In the genomic region with DNA sequence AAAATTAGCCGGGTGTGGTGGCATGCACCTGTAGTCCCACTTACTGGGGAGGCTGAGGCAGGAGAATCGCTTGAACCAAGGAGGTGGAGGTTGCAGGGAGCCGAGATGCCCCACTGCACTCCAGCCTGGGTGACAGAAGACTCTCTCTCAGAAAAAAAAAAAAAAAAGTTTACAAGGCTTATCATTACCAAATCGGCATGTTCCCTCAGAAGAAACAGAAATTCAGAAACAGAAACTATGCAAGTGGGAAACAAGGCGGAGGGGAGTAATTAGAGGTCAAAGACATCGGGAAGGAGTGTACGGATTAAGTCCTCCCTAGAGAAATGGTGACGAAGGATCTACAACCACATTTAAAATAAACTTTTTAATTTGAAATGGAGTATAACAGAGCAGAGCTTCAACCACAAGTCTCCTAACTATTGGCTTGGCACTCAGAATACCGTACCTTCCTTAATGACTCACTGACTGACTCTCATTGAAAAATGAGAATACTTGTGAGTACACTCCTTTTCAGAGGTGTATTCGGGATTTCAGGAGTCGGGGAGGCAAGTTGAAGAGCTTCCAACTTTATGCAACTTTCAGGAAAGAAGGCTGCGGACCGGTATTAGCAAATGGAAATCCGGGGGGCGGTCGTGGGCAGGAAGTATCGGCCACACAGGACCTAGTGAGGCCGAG, we compare ENCODE assay signal across 8 cellular contexts. TPM values are rescaled to one million over a fixed set of nuclear protein-coding genes. Genes with fewer than 3 reads are reported as not detected.
A peak's percentile ranks its signal among the peaks of the same experiment; 100 is the strongest.
DNase-seq lines count a peak whose midpoint lies in the region; ATAC-seq and TF ChIP-seq lines count a peak whose summit lies in the region.

No MANE protein-coding gene starts in this region.

- no peak for TF ChIP-seq RAD21 in SK-N-SH (IDR thresholded peaks at IDR 0.05; ENCODE audit: low read length)

- H3K4me3 Mint-ChIP-seq in endothelial cell (ENCODE audit: unreplicated experiment): peak overlapping the region; percentile 96

- no peak for TF ChIP-seq EP300 in SK-N-SH (IDR thresholded peaks at IDR 0.05; ENCODE audit: borderline replicate concordance in 1 of 2, low read depth in 1 of 2, low read length in 1 of 2)

- peak overlapping the region; percentile 69 for H3K4me2 ChIP-seq in DOHH2 (ENCODE audit: low read length)
- H3K4me2 ChIP-seq in SK-N-SH: peak overlapping the region; percentile 93

- peaks cover 12% of the 10 kb centered on the region for H3K4me1 Mint-ChIP-seq in endothelial cell (ENCODE audit: unreplicated experiment)

- H3K27ac Mint-ChIP-seq in endothelial cell (ENCODE audit: unreplicated experiment): peak overlapping the region; percentile 90

- H2AFZ ChIP-seq in SK-N-SH (ENCODE audit: low read depth): peak overlapping the region; percentile 90

- H3K9me3 ChIP-seq in DOHH2 (ENCODE audit: control insufficient read depth, insufficient read depth, low read length) (no peaks in the 10 kb centered on the region), SK-N-SH (no peaks in the 10 kb centered on the region)

- peaks cover 10% of the 10 kb centered on the region for H3K4me1 ChIP-seq in DOHH2 (ENCODE audit: control insufficient read depth, low read length)
- peaks cover 0 to 2% of the 10 kb centered on the region in 2 experiments; a peak in 1 of 4 replicates for H3K4me1 ChIP-seq in SK-N-SH (ENCODE audit: control insufficient read depth in 1 of 2, insufficient read depth in 2 of 2, low read depth in 1 of 2, low read length in 1 of 2)

- H3K27ac ChIP-seq in DOHH2 (ENCODE audit: low read depth, low read length): peak overlapping the region; percentile 67
- peak overlapping the region; percentile 77 to 92 for H3K27ac ChIP-seq in SK-N-SH (ENCODE audit: low read depth in 2 of 2, low read length in 1 of 2)

- no peaks in the 10 kb centered on the region for H3K9me3 Mint-ChIP-seq in endothelial cell (ENCODE audit: unreplicated experiment)

- no peaks in the 10 kb centered on the region for H3K27me3 Mint-ChIP-seq in endothelial cell (ENCODE audit: unreplicated experiment)

- ATAC-seq in GM19463 (IDR thresholded peaks at IDR 0.05; ENCODE audit: unreplicated experiment): no peak

- H3K36me3 ChIP-seq in DOHH2 (ENCODE audit: control insufficient read depth, low read length) (peaks cover 18% of the 10 kb centered on the region), SK-N-SH (replicated peaks in 1 of 2; ENCODE audit: control insufficient read depth in 1 of 2, insufficient read depth in 2 of 2, low read length in 1 of 2) (no peaks in the 10 kb centered on the region)

- POLR2A ChIA-PET in SK-N-SH (lab: Yijun Ruan, JAX): no interaction called here

- H3K9me2 ChIP-seq in DOHH2 (replicated peaks; ENCODE audit: control insufficient read depth, low read length): no peaks in the 10 kb centered on the region
- no peaks in the 10 kb centered on the region for H3K9me2 ChIP-seq in SK-N-SH

- WGBS in SK-N-SH (ENCODE audit: low lambda C conversion rate): 21% methylated on average over 17 of the region's 18 CpGs

- H3K36me3 Mint-ChIP-seq in endothelial cell (ENCODE audit: low read depth, unreplicated experiment): peaks cover 4% of the 10 kb centered on the region

- H3F3A ChIP-seq in DOHH2 (ENCODE audit: control insufficient read depth, insufficient read depth): peaks cover 3% of the 10 kb centered on the region; the same call in 1 of the 2 replicates
- peaks cover 17% of the 10 kb centered on the region for H3F3A ChIP-seq in SK-N-SH (replicated peaks; ENCODE audit: insufficient read depth)

- H3K9ac ChIP-seq in SK-N-SH: peak overlapping the region; percentile 96

- CTCF ChIA-PET in SK-N-SH (lab: Yijun Ruan, JAX): no interaction called here

- peaks cover 10% of the 10 kb centered on the region for H3K79me2 ChIP-seq in DOHH2 (ENCODE audit: control insufficient read depth, low read length)
- H3K79me2 ChIP-seq in SK-N-SH (ENCODE audit: insufficient read depth): peaks cover 4% of the 10 kb centered on the region; the same call in 1 of the 2 replicates

- no peaks in the 10 kb centered on the region for H4K20me1 ChIP-seq in DOHH2 (ENCODE audit: control insufficient read depth, insufficient read depth, low read depth, low read length)
- H4K20me1 ChIP-seq in SK-N-SH (ENCODE audit: insufficient read depth): no peaks in the 10 kb centered on the region

- no peaks in the 10 kb centered on the region for H3K27me3 ChIP-seq in DOHH2 (ENCODE audit: control insufficient read depth, low read length)
- H3K27me3 ChIP-seq in SK-N-SH (ENCODE audit: insufficient read depth): no peaks in the 10 kb centered on the region

- TF ChIP-seq CTCF in DOHH2 (IDR thresholded peaks at IDR 0.05; ENCODE audit: low read depth, low read length, poor library complexity, severe bottlenecking): peak; percentile 17
- no peak for TF ChIP-seq CTCF in SK-N-SH (IDR thresholded peaks at IDR 0.05)
- TF ChIP-seq CTCF in endothelial cell (IDR thresholded peaks at IDR 0.05; ENCODE audit: unreplicated experiment): no peak

- DNase-seq in HCEC 1CT: peak; percentile 63
- no peak for DNase-seq in SK-N-SH
- no peak for DNase-seq in endothelial cell (ENCODE audit: low spot score)
- peak; percentile 46 for DNase-seq in myocyte (ENCODE audit: low read depth)
- no peak for DNase-seq in NCI-H82 treated with DMSO at 0.1 percent for 48 hours (lab: John Stamatoyannopoulos, UW; ENCODE audit: unreplicated experiment)
- no peak for DNase-seq in NCI-H1436 treated with DMSO at 0.1 percent for 48 hours (lab: John Stamatoyannopoulos, UW)

- peak overlapping the region; percentile 100 for H3K4me3 ChIP-seq in DOHH2 (ENCODE audit: low read length)
- H3K4me3 ChIP-seq in SK-N-SH (ENCODE audit: low read depth in 2 of 2, low read length in 1 of 2): peak overlapping the region; percentile 69 to 93

TF ChIP-seq in SK-N-SH, 30 proteins besides CTCF, POLR2A, EP300 and RAD21:
- TF ChIP-seq, protein P1, sequence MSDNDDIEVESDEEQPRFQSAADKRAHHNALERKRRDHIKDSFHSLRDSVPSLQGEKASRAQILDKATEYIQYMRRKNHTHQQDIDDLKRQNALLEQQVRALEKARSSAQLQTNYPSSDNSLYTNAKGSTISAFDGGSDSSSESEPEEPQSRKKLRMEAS (IDR thresholded peaks at IDR 0.05; ENCODE audit: low read depth): 0 out of 2 replicates have a peak, but pooled peaks have one; percentile 8
- TF ChIP-seq FOXJ3 (CRISPR knock-in tag; IDR thresholded peaks at IDR 0.05): no peak
- peak; percentile 4; the same call in 1 of the 2 replicates for TF ChIP-seq NFIC (IDR thresholded peaks at IDR 0.05; ENCODE audit: borderline replicate concordance)
- no peak for TF ChIP-seq CHD2 (IDR thresholded peaks at IDR 0.05; ENCODE audit: low read length, partially characterized antibody)
TF ChIP-seq in SK-N-SH: peak in this region for 2.

RNA-seq across cellular contexts. Expression of a gene that starts 0.9 kb away (rescaled TPM):
- 5.5 and 8.0 TPM in 2 replicates for polyA plus RNA-seq in SK-N-SH (2012; rRNA removed)
- 6.0 and 6.4 TPM in 2 replicates for polyA plus RNA-seq in SK-N-SH (2012; cell fraction: cytosol; rRNA removed)
- polyA plus RNA-seq in SK-N-SH (2012; cell fraction: nucleus; rRNA removed): 6.6 and 12.7 TPM in 2 replicates
- total RNA-seq in endothelial cell (ENCODE audit: unreplicated experiment) (16.0 TPM), myocyte (7.4 and 8.4 TPM in 2 replicates)
- polyA plus RNA-seq in myocyte (2012): 7.8 TPM

RNA-seq across cellular contexts. Expression of a gene that starts 1.0 kb away (rescaled TPM):
- polyA plus RNA-seq in SK-N-SH (2012; rRNA removed): 1.9 and 2.1 TPM in 2 replicates
- 2.9 and 3.5 TPM in 2 replicates for polyA plus RNA-seq in SK-N-SH (2012; cell fraction: cytosol; rRNA removed)
- 1.0 and 2.9 TPM in 2 replicates for polyA plus RNA-seq in SK-N-SH (2012; cell fraction: nucleus; rRNA removed)
- total RNA-seq in endothelial cell (ENCODE audit: unreplicated experiment) (2.3 TPM), myocyte (6.4 and 7.8 TPM in 2 replicates)
- 5.4 TPM for polyA plus RNA-seq in myocyte (2012)

Comparison
In these comparisons a context has a peak if more than half of its experiments do, and no peak if none do; other contexts are left out.
1. DNase-seq: peak in HCEC 1CT (single experiment) and myocyte (single experiment); none in SK-N-SH (single experiment), endothelial cell (single experiment), NCI-H82 treated with DMSO at 0.1 percent for 48 hours (single experiment) and NCI-H1436 treated with DMSO at 0.1 percent for 48 hours (single experiment).